Comparison of ENCODE assay signal across 21 cellular contexts in genomic region chrX:2330487-2330886, GRCh38.
"Had no signal": no experiment of that assay in that cellular context is flagged by ENCODE, and none has a peak within 500 bp of the region (broad histone marks: within the 10 kb centered on the region; RNA-seq: fewer than 3 reads in every experiment).

No MANE protein-coding gene starts in this region.

- H3K4me3 ChIP-seq: SJSA1, SK-N-MC had no signal

- H3K9me3 ChIP-seq: SJSA1 had no signal

- H3K27ac ChIP-seq: SJSA1, SK-N-MC had no signal

- DNase-seq: MV-4-11, NCI-H1048, NCI-H1105, NCI-H1417 treated with DMSO at 0.1 percent for 48 hours, NCI-H146, NCI-H1694 treated with DMSO at 0.1 percent for 48 hours, NCI-H1930, NCI-H2081, NCI-H2107, NCI-H226, NCI-H446, NCI-H510A, NCI-H524 treated with DMSO at 0.1 percent for 48 hours, NCI-H69, NCI-H774, Right ventricle myocardium superior, RPMI8226, SIG-M5 had no signal

- H3K36me3 ChIP-seq: SJSA1 had no signal

- H3K27me3 ChIP-seq: SJSA1 had no signal

- FAIRE-seq: RCC 7860 had no signal
